In genomic region chr2:142675398-142675797, GRCh38 we compare ENCODE assay signal across 18 cellular contexts.
"Had no signal": no experiment of that assay in that cellular context is flagged by ENCODE, and none has a peak within 500 bp of the region (broad histone marks: within the 10 kb centered on the region; RNA-seq: fewer than 3 reads in every experiment).

No MANE protein-coding gene starts in this region.

- H3K27ac ChIP-seq: cardiac muscle cell, VCaP had no signal

- H3K4me3 ChIP-seq: cardiac muscle cell had no signal

- H3K36me3 ChIP-seq: cardiac muscle cell had no signal

- H3K27me3 ChIP-seq: cardiac muscle cell had no signal

- DNase-seq: activated CD4-positive, alpha-beta memory T cell treated with anti-CD3 and anti-CD28 coated beads, Interleukin-2, amount 10 ng/mL, durations not matched to agents 7 days and 5 days; activated CD4-positive, alpha-beta T cell treated with anti-CD3 and anti-CD28 coated beads for 36 hours; activated CD4-positive, alpha-beta T cell treated with anti-CD3 and anti-CD28 coated beads, Interleukin-2, amount 50 U/mL, for 1 hour; activated CD4-positive, CD25-positive, alpha-beta regulatory T cell; activated gamma-delta T cell treated with Interleukin-2 at 50 U/mL for 16 hours; activated naive CD4-positive, alpha-beta T cell treated with anti-CD3 and anti-CD28 coated beads, Interleukin-2, amount 10 ng/mL, durations not matched to agents 7 days and 5 days; activated naive CD8-positive, alpha-beta T cell treated with anti-CD3 and anti-CD28 coated beads for 36 hours; activated T-cell treated with anti-CD3 and anti-CD28 coated beads, Interleukin-2, amount 50 U/mL, for 72 hours; NCI-H1105 treated with DMSO at 0.1 percent for 48 hours; NCI-H1436 treated with DMSO at 0.1 percent for 48 hours; NCI-H187 treated with DMSO at 0.1 percent for 48 hours; NCI-H2081 treated with DMSO at 0.1 percent for 48 hours; NCI-H446; SHP77; T-helper 2 cell; T1000 had no signal

- ATAC-seq: activated CD4-positive, alpha-beta T cell treated with anti-CD3 and anti-CD28 coated beads for 36 hours; activated T-cell treated with anti-CD3 and anti-CD28 coated beads, Interleukin-2, amount 50 U/mL, for 72 hours had no signal
